In genomic region chr20:38445402-38445801, GRCh38 we compare ENCODE assay signal across 20 cellular contexts. TPM values are rescaled to one million over a fixed set of nuclear protein-coding genes. Genes with fewer than 3 reads are reported as not detected.
A peak's percentile ranks its signal among the peaks of the same experiment; 100 is the strongest.
DNase-seq lines count a peak whose midpoint lies in the region; ATAC-seq and TF ChIP-seq lines count a peak whose summit lies in the region.
"Had no signal": no experiment of that assay in that cellular context is flagged by ENCODE, and none has a peak within 500 bp of the region (broad histone marks: within the 10 kb centered on the region; RNA-seq: fewer than 3 reads in every experiment).

No MANE protein-coding gene starts in this region.

- H3K36me3 Mint-ChIP-seq in T-helper 2 cell treated with Interferon-gamma antibody and Interleukin-4, amounts not matched to agents 5 μg/mL and 100 μg/mL, for 36 hours (ENCODE audit: low read depth), result peaks cover 7% of the 10 kb centered on the region
- H3K36me3 Mint-ChIP-seq in CD4-positive, alpha-beta T cell (ENCODE audit: low read depth), result peaks cover 13% of the 10 kb centered on the region
- peaks cover 21% of the 10 kb centered on the region for H3K36me3 Mint-ChIP-seq in activated T-helper 2 cell treated with anti-CD3 and anti-CD28 coated beads, Interferon-gamma antibody, Interleukin-2, Interleukin-4, amounts not matched to agents 10 μg/mL and 5 μg/mL and 100 μg/mL, durations not matched to agents 14 hours and 24 hours and 36 hours (ENCODE audit: low read depth)

- H3K4me1 ChIP-seq in mesendoderm (ENCODE audit: control insufficient read depth, low read depth, low read length), result peaks cover 7% of the 10 kb centered on the region
- peaks cover 19% of the 10 kb centered on the region for H3K4me1 ChIP-seq in vagina

- CTCF ChIA-PET in CD4-positive, alpha-beta T cell (lab: Charles Lee), result interaction anchor here (0.9 to 5.7 kb wide), 5 partner anchors 11 to 39 kb away, joined by 3 to 123 read pairs (median 6); partner anchors contain the start of genes RALGAPB and SNHG17

- H3K4me3 ChIP-seq in mesendoderm (ENCODE audit: low read length) (no peak overlapping the region), vagina (no peak overlapping the region)

- peaks cover 9% of the 10 kb centered on the region for H3K79me1 ChIP-seq in mesendoderm (ENCODE audit: low read length)

- H2AK5ac ChIP-seq in mesendoderm (ENCODE audit: low read length), result no peak overlapping the region

- no peak for TF ChIP-seq POLR2A in vagina (IDR thresholded peaks at IDR 0.05)

- H3K56ac ChIP-seq in mesendoderm (ENCODE audit: low read length), result peak overlapping the region; percentile 25

- no peak overlapping the region for H2BK120ac ChIP-seq in mesendoderm (ENCODE audit: low read depth, low read length)

- no peak overlapping the region for H4K8ac ChIP-seq in mesendoderm (ENCODE audit: low read depth, low read length)

- no CpG with 5 or more reads among the region's 3 CpGs for whole genome bisulfite sequencing in mesendoderm (ENCODE audit: extremely low coverage, insufficient coverage, low lambda C conversion rate)

- H2BK15ac ChIP-seq in mesendoderm (replicated peaks; ENCODE audit: low read depth), result no peak overlapping the region

- intact Hi-C loops in CD4-positive, alpha-beta T cell (cut with DNase I, micrococcal nuclease), result loop anchor here in 1 of 2 experiments (10.0 kb wide), 1 partner anchor 751 kb away; the partner anchor contains the start of gene CTNNBL1
- intact Hi-C loops in activated T-helper 2 cell treated with anti-CD3 and anti-CD28 coated beads, Interferon-gamma antibody, Interleukin-2, Interleukin-4, amounts not matched to agents 10 μg/mL and 5 μg/mL and 100 μg/mL, durations not matched to agents 14 hours and 24 hours and 36 hours (cut with micrococcal nuclease), result no loop called here
- intact Hi-C loops in vagina (cut with DNase I), result no loop called here

- POLR2A ChIA-PET in CD4-positive, alpha-beta T cell (lab: Charles Lee), result interaction anchor here (3.6 to 4.1 kb wide), 2 partner anchors 11 to 27 kb away, joined by 51 to 149 read pairs; partner anchors contain the start of genes RALGAPB and SNHG17

- H3K36me3 ChIP-seq in mesendoderm (ENCODE audit: control insufficient read depth, insufficient read depth, low read length) (peaks cover under 1% of the 10 kb centered on the region), vagina (peaks cover 0 to 10% of the 10 kb centered on the region in 2 donors)

- no peak for ATAC-seq in CD4-positive, alpha-beta T cell (ENCODE audit: poor library complexity)
- ATAC-seq: left ventricle myocardium superior had no signal

- peaks cover 3% of the 10 kb centered on the region for H3K27me3 ChIP-seq in CD4-positive, alpha-beta T cell (ENCODE audit: control insufficient read depth, insufficient read depth, low read length)
- H3K27me3 ChIP-seq in mesendoderm (ENCODE audit: insufficient read depth, low read length, poor library complexity) (no peaks in the 10 kb centered on the region), vagina (no peaks in the 10 kb centered on the region)
- H3K27me3 ChIP-seq: right atrium auricular region, suprapubic skin had no signal

- no peak for DNase-seq in T-helper 2 cell treated with Interferon-gamma antibody and Interleukin-4, amounts not matched to agents 5 μg/mL and 100 μg/mL, for 36 hours (ENCODE audit: low spot score)
- DNase-seq in T-helper 2 cell (no peak), mesendoderm (no peak), NCI-H226 (no peak), HUDEP-2 (lab: John Stamatoyannopoulos, UW; ENCODE audit: unreplicated experiment in 76 of 76) (no peak), vagina (ENCODE audit: extremely low spot score in 2 of 2) (no peak)
- no peak for DNase-seq in CD4-positive, alpha-beta T cell
- DNase-seq in activated T-helper 2 cell treated with anti-CD3 and anti-CD28 coated beads, Interferon-gamma antibody, Interleukin-2, Interleukin-4, amounts not matched to agents 10 μg/mL and 5 μg/mL and 100 μg/mL, durations not matched to agents 14 hours and 24 hours and 36 hours (ENCODE audit: low spot score), result no peak
- DNase-seq: activated CD4-positive, alpha-beta T cell treated with anti-CD3 and anti-CD28 coated beads, Interleukin-2, amount 10 ng/mL, durations not matched to agents 24 days and 14 days; Calu3; cortex of kidney; EL; HCEC 1CT; left ventricle myocardium superior; NCI-H1436 treated with DMSO at 0.1 percent for 48 hours; NCI-H2171 treated with DMSO at 0.1 percent for 48 hours; NCI-H526 treated with DMSO at 0.1 percent for 48 hours; stimulated activated CD4-positive, alpha-beta T cell treated with anti-CD3 and anti-CD28 coated beads, Interleukin-15, amount 100 ng/mL, for 24 hours had no signal

- TF ChIP-seq CTCF in CD4-positive, alpha-beta T cell (IDR thresholded peaks at IDR 0.05), result no peak
- TF ChIP-seq CTCF in vagina (IDR thresholded peaks at IDR 0.05), result no peak

- H3K27ac ChIP-seq in CD4-positive, alpha-beta T cell (ENCODE audit: low read depth, low read length), result no peak overlapping the region
- H3K27ac ChIP-seq in mesendoderm (ENCODE audit: low read depth, low read length) (no peak overlapping the region), vagina (no peak overlapping the region)
- H3K27ac ChIP-seq: suprapubic skin had no signal

- peaks cover 3% of the 10 kb centered on the region for H3K79me2 ChIP-seq in mesendoderm (ENCODE audit: control insufficient read depth, insufficient read depth, low read length)

- H3K4me3 Mint-ChIP-seq in T-helper 2 cell treated with Interferon-gamma antibody and Interleukin-4, amounts not matched to agents 5 μg/mL and 100 μg/mL, for 36 hours, result peak overlapping the region; percentile 26
- no peak overlapping the region for H3K4me3 Mint-ChIP-seq in CD4-positive, alpha-beta T cell
- H3K4me3 Mint-ChIP-seq in activated T-helper 2 cell treated with anti-CD3 and anti-CD28 coated beads, Interferon-gamma antibody, Interleukin-2, Interleukin-4, amounts not matched to agents 10 μg/mL and 5 μg/mL and 100 μg/mL, durations not matched to agents 14 hours and 24 hours and 36 hours (ENCODE audit: low read depth), result peak overlapping the region; percentile 17

- H2BK5ac ChIP-seq in mesendoderm (ENCODE audit: low read length), result no peak overlapping the region

- no peak overlapping the region for H3K18ac ChIP-seq in mesendoderm (ENCODE audit: low read length)

- no peaks in the 10 kb centered on the region for H3K9me3 ChIP-seq in CD4-positive, alpha-beta T cell (ENCODE audit: control insufficient read depth, low read length)
- no peaks in the 10 kb centered on the region for H3K9me3 ChIP-seq in vagina
- H3K9me3 ChIP-seq: right atrium auricular region, suprapubic skin had no signal

- no peak overlapping the region for H3K23ac ChIP-seq in mesendoderm (ENCODE audit: low read length)

- peaks cover 9% of the 10 kb centered on the region for H3K27me3 Mint-ChIP-seq in T-helper 2 cell treated with Interferon-gamma antibody and Interleukin-4, amounts not matched to agents 5 μg/mL and 100 μg/mL, for 36 hours (ENCODE audit: low read depth)
- peaks cover 5% of the 10 kb centered on the region for H3K27me3 Mint-ChIP-seq in CD4-positive, alpha-beta T cell
- peaks cover 9% of the 10 kb centered on the region for H3K27me3 Mint-ChIP-seq in activated T-helper 2 cell treated with anti-CD3 and anti-CD28 coated beads, Interferon-gamma antibody, Interleukin-2, Interleukin-4, amounts not matched to agents 10 μg/mL and 5 μg/mL and 100 μg/mL, durations not matched to agents 14 hours and 24 hours and 36 hours (ENCODE audit: low read depth)

- no peak overlapping the region for H3K27ac Mint-ChIP-seq in T-helper 2 cell treated with Interferon-gamma antibody and Interleukin-4, amounts not matched to agents 5 μg/mL and 100 μg/mL, for 36 hours
- H3K27ac Mint-ChIP-seq in CD4-positive, alpha-beta T cell, result peak overlapping the region; percentile 64
- no peak overlapping the region for H3K27ac Mint-ChIP-seq in activated T-helper 2 cell treated with anti-CD3 and anti-CD28 coated beads, Interferon-gamma antibody, Interleukin-2, Interleukin-4, amounts not matched to agents 10 μg/mL and 5 μg/mL and 100 μg/mL, durations not matched to agents 14 hours and 24 hours and 36 hours

- no peak overlapping the region for H3K4me2 ChIP-seq in mesendoderm (ENCODE audit: low read length)

- no peak overlapping the region for H3K4ac ChIP-seq in mesendoderm (ENCODE audit: low read depth, low read length)

- no peak overlapping the region for H3K9ac ChIP-seq in mesendoderm (ENCODE audit: low read length)

- no peak overlapping the region for H4K5ac ChIP-seq in mesendoderm (ENCODE audit: low read length)

- H3K9me3 Mint-ChIP-seq in T-helper 2 cell treated with Interferon-gamma antibody and Interleukin-4, amounts not matched to agents 5 μg/mL and 100 μg/mL, for 36 hours, result no peaks in the 10 kb centered on the region
- no peaks in the 10 kb centered on the region for H3K9me3 Mint-ChIP-seq in CD4-positive, alpha-beta T cell
- no peaks in the 10 kb centered on the region for H3K9me3 Mint-ChIP-seq in activated T-helper 2 cell treated with anti-CD3 and anti-CD28 coated beads, Interferon-gamma antibody, Interleukin-2, Interleukin-4, amounts not matched to agents 10 μg/mL and 5 μg/mL and 100 μg/mL, durations not matched to agents 14 hours and 24 hours and 36 hours
- H3K9me3 Mint-ChIP-seq: activated CD4-positive, alpha-beta T cell treated with anti-CD3 and anti-CD28 coated beads, Interleukin-2, amount 10 ng/mL, durations not matched to agents 24 days and 14 days had no signal

- H3K4me1 Mint-ChIP-seq in T-helper 2 cell treated with Interferon-gamma antibody and Interleukin-4, amounts not matched to agents 5 μg/mL and 100 μg/mL, for 36 hours (ENCODE audit: low read depth), result peaks cover 14% of the 10 kb centered on the region
- peaks cover 25% of the 10 kb centered on the region for H3K4me1 Mint-ChIP-seq in CD4-positive, alpha-beta T cell (ENCODE audit: low read depth)
- H3K4me1 Mint-ChIP-seq in activated T-helper 2 cell treated with anti-CD3 and anti-CD28 coated beads, Interferon-gamma antibody, Interleukin-2, Interleukin-4, amounts not matched to agents 10 μg/mL and 5 μg/mL and 100 μg/mL, durations not matched to agents 14 hours and 24 hours and 36 hours (ENCODE audit: low read depth), result peaks cover 34% of the 10 kb centered on the region

RNA-seq across cellular contexts. Expression of gene SNHG17, which starts 10.3 kb away (rescaled TPM):
- 10 to 100 TPM; 94.1 to 99.3 TPM for total RNA-seq in CD4-positive, alpha-beta T cell
- total RNA-seq in activated T-helper 2 cell treated with anti-CD3 and anti-CD28 coated beads, Interferon-gamma antibody, Interleukin-2, Interleukin-4, amounts not matched to agents 10 μg/mL and 5 μg/mL and 100 μg/mL, durations not matched to agents 14 hours and 24 hours and 36 hours, result 78.7 and 83.7 TPM in 2 replicates
- polyA plus RNA-seq in mesendoderm (2013, experiment 1 of 2), result 95.2 TPM
- polyA plus RNA-seq in mesendoderm (2013, experiment 2 of 2), result 92.0 TPM
- total RNA-seq in vagina, result 37.3 TPM

RNA-seq across cellular contexts. Expression of gene RALGAPB, which starts 27.2 kb away (rescaled TPM):
- 10 to 100 TPM; 30.4 to 31.9 TPM for total RNA-seq in CD4-positive, alpha-beta T cell
- total RNA-seq in activated T-helper 2 cell treated with anti-CD3 and anti-CD28 coated beads, Interferon-gamma antibody, Interleukin-2, Interleukin-4, amounts not matched to agents 10 μg/mL and 5 μg/mL and 100 μg/mL, durations not matched to agents 14 hours and 24 hours and 36 hours, result 30.0 and 33.1 TPM in 2 replicates
- polyA plus RNA-seq in mesendoderm (2013, experiment 1 of 2), result 18.1 TPM
- 18.0 TPM for polyA plus RNA-seq in mesendoderm (2013, experiment 2 of 2)
- 45.2 TPM for total RNA-seq in vagina
